ENCODE assay signal across 8 cellular contexts in genomic region chr17:76266244-76266938, GRCh38. TPM values are rescaled to one million over a fixed set of nuclear protein-coding genes. Genes with fewer than 3 reads are reported as not detected.
A peak's percentile ranks its signal among the peaks of the same experiment; 100 is the strongest.
DNase-seq lines count a peak whose midpoint lies in the region; ATAC-seq and TF ChIP-seq lines count a peak whose summit lies in the region.

No MANE protein-coding gene starts in this region.

- intact Hi-C loops in upper lobe of right lung (cut with DNase I), result no loop called here

- H3F3A ChIP-seq in MM.1S (ENCODE audit: insufficient read depth, low read length), result peaks cover 51% of the 10 kb centered on the region

- H3K9me2 ChIP-seq in MM.1S (replicated peaks; ENCODE audit: insufficient read depth, low read length), result no peaks in the 10 kb centered on the region

- H3K27me3 ChIP-seq in MM.1S (replicated peaks; ENCODE audit: insufficient read depth, low read length) (no peaks in the 10 kb centered on the region), lung (ENCODE audit: control insufficient read depth, insufficient read depth) (no peaks in the 10 kb centered on the region), upper lobe of right lung (no peaks in the 10 kb centered on the region)

- no peaks in the 10 kb centered on the region for H3K9me3 ChIP-seq in MM.1S (replicated peaks; ENCODE audit: insufficient read depth, low read length)
- H3K9me3 ChIP-seq in lung (ENCODE audit: control insufficient read depth in 2 of 2, insufficient read depth in 1 of 2, low read length in 1 of 2), result no peaks in the 10 kb centered on the region
- H3K9me3 ChIP-seq in upper lobe of right lung, result no peaks in the 10 kb centered on the region

- no peaks in the 10 kb centered on the region for H4K20me1 ChIP-seq in MM.1S (ENCODE audit: insufficient read depth, low read length)

- ATAC-seq in lung (ENCODE audit: insufficient read depth, low FRiP score) (no peak), upper lobe of right lung (no peak), GM18517 (IDR thresholded peaks at IDR 0.05; ENCODE audit: unreplicated experiment) (no peak), HG02840 (IDR thresholded peaks at IDR 0.05; ENCODE audit: low FRiP score, unreplicated experiment) (no peak), GM19395 (IDR thresholded peaks at IDR 0.05; ENCODE audit: unreplicated experiment) (no peak)

- H3K36me3 ChIP-seq in MM.1S (replicated peaks; ENCODE audit: insufficient read depth, low read length), result 0 out of 2 replicates have a peak, but pooled peaks cover 6% of the 10 kb centered on the region
- peaks cover 0 to 12% of the 10 kb centered on the region in 2 donors for H3K36me3 ChIP-seq in lung (ENCODE audit: control insufficient read depth in 2 of 2, insufficient read depth in 2 of 2, low read length in 2 of 2)
- H3K36me3 ChIP-seq in upper lobe of right lung, result peaks cover 19% of the 10 kb centered on the region

- no peak overlapping the region for H2AFZ ChIP-seq in MM.1S (ENCODE audit: low read length)

- H3K79me2 ChIP-seq in MM.1S (ENCODE audit: low read length), result peaks cover 46% of the 10 kb centered on the region

- WGBS in lung, 2 donors, result 1 to 4% methylated on average over 11 to 12 of the region's 12 CpGs

- no peak for TF ChIP-seq CTCF in MM.1S (IDR thresholded peaks at IDR 0.05; ENCODE audit: low read length)
- no peak for TF ChIP-seq CTCF in lung (IDR thresholded peaks at IDR 0.05; ENCODE audit: control extremely low read depth, extremely low read depth)
- TF ChIP-seq CTCF in upper lobe of right lung (IDR thresholded peaks at IDR 0.05), result no peak

- H3K4me3 ChIP-seq in MM.1S (ENCODE audit: low read length), result peak overlapping the region; percentile 89
- peak overlapping the region; percentile 86 for H3K4me3 ChIP-seq in lung
- peak overlapping the region; percentile 77 for H3K4me3 ChIP-seq in upper lobe of right lung

- in situ Hi-C loops in T47D (cut with HindIII; ENCODE audit: low pct_unique_long_range_greater_than_20kb, low sequenced_read_pairs), result no loop called here

- peak overlapping the region; percentile 97 for H3K9ac ChIP-seq in MM.1S (ENCODE audit: low read length)

- H3K27ac ChIP-seq in MM.1S (ENCODE audit: low read length), result peak overlapping the region; percentile 57; the same call in 1 of the 2 replicates
- H3K27ac ChIP-seq in lung (ENCODE audit: low read depth in 1 of 2, low read length in 1 of 2), result peak overlapping the region; percentile 80 to 95
- peak overlapping the region; percentile 93 for H3K27ac ChIP-seq in upper lobe of right lung

- peak; percentile 73 for DNase-seq in ELF-1 (ENCODE audit: low read depth, low spot score)
- no peak for DNase-seq in MM.1S
- DNase-seq in T47D (ENCODE audit: low read depth in 1 of 2, low spot score in 1 of 2), result peak; percentile 52 to 58
- no peak for DNase-seq in lung (ENCODE audit: low spot score)
- DNase-seq in upper lobe of right lung, result no peak

- H3K4me2 ChIP-seq in MM.1S (ENCODE audit: low read depth, low read length), result peak overlapping the region; percentile 100

- H3K4me1 ChIP-seq in MM.1S (ENCODE audit: low read length), result peaks cover 54% of the 10 kb centered on the region
- H3K4me1 ChIP-seq in lung (ENCODE audit: control insufficient read depth in 2 of 2, insufficient read depth in 2 of 2, low read length in 2 of 2), result peaks cover 25 to 29% of the 10 kb centered on the region in 2 donors
- peaks cover 73% of the 10 kb centered on the region for H3K4me1 ChIP-seq in upper lobe of right lung

RNA-seq across cellular contexts. Expression of gene UBALD2, which starts 1.2 kb away (rescaled TPM):
- total RNA-seq in lung (10 to 100 TPM; 11.6 to 57.1 TPM), upper lobe of right lung (56.7 TPM)
- 10 to 100 TPM; 59.8 to 64.0 TPM for polyA plus RNA-seq in lung

RNA-seq across cellular contexts. Expression of gene RNF157, which starts 26.1 kb away (rescaled TPM):
- total RNA-seq in lung, result 1 to 10 TPM; 2.2 to 2.5 TPM
- polyA plus RNA-seq in lung, result 1 to 10 TPM in 1 of 2 donors, under 1 TPM in 1; 0.88 to 1.4 TPM
- total RNA-seq in upper lobe of right lung, result 3.8 TPM

RNA-seq across cellular contexts. Expression of gene QRICH2, which starts 41.7 kb away (rescaled TPM):
- total RNA-seq in lung (1 to 10 TPM; 2.3 to 3.0 TPM), upper lobe of right lung (3.4 TPM)
- 1 to 10 TPM; 2.5 to 4.7 TPM for polyA plus RNA-seq in lung

Comparison
In these comparisons a context has a peak if more than half of its experiments do, and no peak if none do; other contexts are left out.
1. DNase-seq: peak in ELF-1 (single experiment) and T47D (2 of 2); none in MM.1S (single experiment), lung (single experiment) and upper lobe of right lung (single experiment).
2. Peak in every context shown above with its lines, with median percentiles within 50 percentile points of each other: H3K27ac ChIP-seq and H3K4me3 ChIP-seq.